In the genomic region with DNA sequence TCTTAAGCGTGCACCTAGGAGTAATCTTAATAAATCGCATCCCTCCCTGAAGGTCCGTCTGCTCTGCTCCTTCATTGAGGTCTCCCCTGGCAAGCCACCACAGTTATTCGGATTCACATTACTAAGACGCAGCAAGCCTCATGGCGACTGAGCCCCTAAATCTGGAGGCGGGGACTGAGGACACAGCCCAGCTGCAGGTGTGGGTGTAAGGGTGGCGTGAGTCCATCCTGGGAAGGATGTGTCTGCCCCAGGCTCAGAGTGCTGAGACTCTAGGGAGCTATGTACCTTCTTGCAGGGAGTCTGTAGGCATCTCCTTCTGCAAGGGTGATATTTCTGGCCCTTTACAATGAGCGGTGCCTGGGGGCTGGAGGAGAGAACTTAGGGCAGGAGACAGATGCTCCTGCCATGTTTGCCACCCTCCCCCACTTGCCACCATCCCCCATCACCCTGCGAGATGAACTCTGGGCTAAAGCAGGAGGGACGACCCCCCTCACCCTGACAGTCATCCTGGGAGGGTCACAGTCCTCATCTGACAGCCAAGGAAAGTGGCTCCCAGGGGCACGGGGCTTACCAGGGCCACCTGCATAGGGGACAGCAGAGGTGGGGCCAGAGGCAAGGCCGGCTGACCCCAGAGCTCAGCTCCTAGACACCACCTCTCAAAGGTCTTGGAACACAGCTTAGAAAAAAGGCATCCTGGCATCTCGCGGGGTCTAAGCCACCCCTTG, we compare ENCODE assay signal across 20 cellular contexts.
"Had no signal": no experiment of that assay in that cellular context is flagged by ENCODE, and none has a peak within 500 bp of the region (broad histone marks: within the 10 kb centered on the region; RNA-seq: fewer than 3 reads in every experiment).

No MANE protein-coding gene starts in this region.

- H3K4me3 ChIP-seq: tibial nerve had no signal

- H3K4me1 Mint-ChIP-seq: activated naive CD8-positive, alpha-beta T cell treated with anti-CD3 and anti-CD28 coated beads, Interleukin-2, amount 50 U/mL, for 24 hours; mesothelial cell of epicardium; naive B cell had no signal

- ATAC-seq: activated CD4-positive, CD25-positive, alpha-beta regulatory T cell treated with anti-CD3 and anti-CD28 coated beads, Interleukin-2, amount 50 U/mL, for 24 hours; activated naive CD8-positive, alpha-beta T cell treated with anti-CD3 and anti-CD28 coated beads, Interleukin-2, amount 50 U/mL, for 24 hours; left cardiac atrium had no signal

- H3K9me3 ChIP-seq: tibial nerve had no signal

- H3K36me3 Mint-ChIP-seq: mesothelial cell of epicardium, naive B cell had no signal

- H3K4me3 Mint-ChIP-seq: activated naive CD8-positive, alpha-beta T cell treated with anti-CD3 and anti-CD28 coated beads, Interleukin-2, amount 50 U/mL, for 24 hours; mesothelial cell of epicardium had no signal

- H3K27me3 ChIP-seq: tibial nerve had no signal

- H3K9me3 Mint-ChIP-seq: activated naive CD8-positive, alpha-beta T cell treated with anti-CD3 and anti-CD28 coated beads, Interleukin-2, amount 50 U/mL, for 24 hours had no signal

- H3K36me3 ChIP-seq: tibial nerve had no signal

- H3K27ac ChIP-seq: epithelial cell of prostate, VCaP had no signal

- H3K27ac Mint-ChIP-seq: activated naive CD8-positive, alpha-beta T cell treated with anti-CD3 and anti-CD28 coated beads, Interleukin-2, amount 50 U/mL, for 24 hours; mesothelial cell of epicardium; naive B cell; progenitor cell of endocrine pancreas had no signal

- DNase-seq: activated CD4-positive, alpha-beta T cell treated with anti-CD3 and anti-CD28 coated beads for 48 hours; activated CD4-positive, alpha-beta T cell treated with anti-CD3 and anti-CD28 coated beads, Interleukin-2, amount 50 U/mL, for 48 hours; activated CD8-positive, alpha-beta memory T cell treated with anti-CD3 and anti-CD28 coated beads for 24 hours; activated gamma-delta T cell; activated naive CD4-positive, alpha-beta T cell treated with anti-CD3 and anti-CD28 coated beads, Interleukin-2, amount 50 U/mL, for 16 hours; activated naive CD8-positive, alpha-beta T cell treated with anti-CD3 and anti-CD28 coated beads, Interleukin-2, amount 50 U/mL, for 24 hours; amygdala; dermis blood vessel endothelial cell; effector CD8-positive, alpha-beta T cell; islet precursor cell; left cardiac atrium; mammary epithelial cell; naive B cell; stimulated activated naive CD4-positive, alpha-beta T cell had no signal
